ENCODE assay signal across 8 cellular contexts in genomic region chr3:3532544-3532943, GRCh38.
"Had no signal": no experiment of that assay in that cellular context is flagged by ENCODE, and none has a peak within 500 bp of the region (broad histone marks: within the 10 kb centered on the region; RNA-seq: fewer than 3 reads in every experiment).

No MANE protein-coding gene starts in this region.

- H3K4me3 ChIP-seq: GM23248 had no signal

- H2AFZ ChIP-seq: GM23248 had no signal

- DNase-seq: GM23248, GOT3, H9, HCEC 1CT, IMR-90, KBM-7 had no signal

- FAIRE-seq: H54, HTR-8/SVneo had no signal

- H3K9ac ChIP-seq: GM23248 had no signal

- H3K27ac ChIP-seq: GM23248 had no signal
